Comparison of ENCODE assay signal across 16 cellular contexts in the genomic region with DNA sequence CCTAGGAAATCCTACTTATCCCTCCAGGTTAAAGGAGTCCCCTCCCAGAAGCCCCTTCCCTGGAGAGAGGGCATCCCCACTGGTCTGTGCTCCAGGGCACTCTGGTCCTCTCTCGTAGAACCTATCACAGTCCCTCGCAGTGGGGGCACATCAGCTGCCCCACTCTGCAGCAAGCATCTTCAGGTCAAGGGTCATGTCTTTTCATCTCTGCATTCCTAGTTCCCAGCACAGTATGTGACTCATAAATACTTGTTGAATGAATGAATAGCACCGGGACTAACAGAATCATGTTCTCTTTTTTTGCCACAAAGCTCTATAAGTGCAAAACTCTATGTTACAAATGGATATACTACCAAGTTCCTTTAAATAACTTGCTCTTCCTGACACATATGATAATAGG. TPM values are rescaled to one million over a fixed set of nuclear protein-coding genes. Genes with fewer than 3 reads are reported as not detected.
A peak's percentile ranks its signal among the peaks of the same experiment; 100 is the strongest.
DNase-seq lines count a peak whose midpoint lies in the region; ATAC-seq and TF ChIP-seq lines count a peak whose summit lies in the region.
"Had no signal": no experiment of that assay in that cellular context is flagged by ENCODE, and none has a peak within 500 bp of the region (broad histone marks: within the 10 kb centered on the region; RNA-seq: fewer than 3 reads in every experiment).

No MANE protein-coding gene starts in this region.

- H3F3A ChIP-seq in PC-3 (ENCODE audit: low read length, unreplicated experiment) = no peaks in the 10 kb centered on the region

- peak overlapping the region; percentile 4; the same call in 1 of the 2 replicates for H3K4me2 ChIP-seq in PC-3 (ENCODE audit: low read length)
- H3K4me2 ChIP-seq: KMS-11 had no signal

- peaks cover 19% of the 10 kb centered on the region for H3K4me1 ChIP-seq in PC-3 (ENCODE audit: insufficient read depth, low read length)
- H3K4me1 ChIP-seq in sigmoid colon = no peaks in the 10 kb centered on the region

- H3K9me3 ChIP-seq in PC-3 (ENCODE audit: low read length) = no peaks in the 10 kb centered on the region
- H3K9me3 ChIP-seq in sigmoid colon = no peaks in the 10 kb centered on the region

- TF ChIP-seq POLR2A in sigmoid colon (IDR thresholded peaks at IDR 0.05) = no peak

- no peak overlapping the region for H3K4me3 ChIP-seq in PC-3 (ENCODE audit: low read length)
- H3K4me3 ChIP-seq in sigmoid colon = no peak overlapping the region

- no peaks in the 10 kb centered on the region for H3K79me2 ChIP-seq in PC-3 (ENCODE audit: low read length)

- intact Hi-C loops in PC-3 (cut with micrococcal nuclease) = no loop called here
- intact Hi-C loops in sigmoid colon (cut with DNase I) = no loop called here

- no peaks in the 10 kb centered on the region for H3K27me3 ChIP-seq in PC-3 (ENCODE audit: low read length)
- no peaks in the 10 kb centered on the region for H3K27me3 ChIP-seq in sigmoid colon

- CTCF ChIA-PET in PC-3 (lab: Charles Lee) = no interaction called here

- 89% methylated on average over 3 of the region's 3 CpGs for WGBS in sigmoid colon, 2 donors

- no peaks in the 10 kb centered on the region for H4K20me1 ChIP-seq in PC-3 (ENCODE audit: low read length)

- no peak overlapping the region for H2AFZ ChIP-seq in PC-3 (ENCODE audit: low read length)

- H3K9ac ChIP-seq in PC-3 (ENCODE audit: low read length) = no peak overlapping the region
- H3K9ac ChIP-seq: KMS-11 had no signal

- no peaks in the 10 kb centered on the region for H3K9me2 ChIP-seq in PC-3 (replicated peaks; ENCODE audit: low read length)

- H3K27ac ChIP-seq in PC-3 (ENCODE audit: low read length) (no peak overlapping the region), sigmoid colon (no peak overlapping the region)
- H3K27ac ChIP-seq: epithelial cell of prostate, KMS-11 had no signal

- no TSS peak for BruUV-seq in PC-3 (replicated peaks; lab: Mats Ljungman, UMichigan)

- TF ChIP-seq CTCF in PC-3 (conservative IDR thresholded peaks at IDR 0.05; ENCODE audit: low read depth, low read length) (no peak), sigmoid colon (IDR thresholded peaks at IDR 0.05) (no peak)

- H3K36me3 ChIP-seq in PC-3 (ENCODE audit: low read depth, low read length) (no peaks in the 10 kb centered on the region), sigmoid colon (no peaks in the 10 kb centered on the region)

- no peak for TF ChIP-seq EP300 in sigmoid colon (IDR thresholded peaks at IDR 0.05)

- ATAC-seq in PC-3 = peak; percentile 86
- ATAC-seq in GM18520 (IDR thresholded peaks at IDR 0.05; ENCODE audit: unreplicated experiment) = no peak

- peak; percentile 47 for DNase-seq in activated CD8-positive, alpha-beta memory T cell treated with anti-CD3 and anti-CD28 coated beads for 24 hours
- no peak for DNase-seq in activated CD8-positive, alpha-beta memory T cell treated with anti-CD3 and anti-CD28 coated beads, Interleukin-2, amount 50 U/mL, for 4 hours
- peak; percentile 76 for DNase-seq in PC-3
- DNase-seq in dedifferentiated amniotic fluid mesenchymal stem cell (ENCODE audit: extremely low spot score) = peak; percentile 19
- DNase-seq in renal cortical epithelial cell (ENCODE audit: low read depth) = peak; percentile 72
- DNase-seq in sigmoid colon = no peak
- DNase-seq in SHP77 treated with DMSO at 0.1 percent for 48 hours (lab: John Stamatoyannopoulos, UW) = no peak
- DNase-seq: activated CD4-positive, alpha-beta T cell treated with anti-CD3 and anti-CD28 coated beads, Interleukin-2, amount 50 U/mL, for 48 hours; anterior cingulate cortex; GF-D8; immature natural killer cell; stimulated activated CD4-positive, alpha-beta T cell treated with anti-CD3 and anti-CD28 coated beads, Interleukin-1b, Interleukin-23, amount 100 ng/mL, for 48 hours; stimulated activated naive CD4-positive, alpha-beta T cell treated with Interleukin-2 at 50 U/mL for 16 hours had no signal

- POLR2A ChIA-PET in PC-3 (lab: Charles Lee; ENCODE audit: unreplicated experiment) = interaction anchor here (0.5 to 0.7 kb wide), 3 partner anchors 30 to 61 kb away, joined by 3 to 7 read pairs (median 4); no protein-coding TSS in a partner anchor

RNA-seq across cellular contexts. Expression of a gene that starts 36.0 kb away (rescaled TPM):
- total RNA-seq in PC-3 (2014; rRNA removed) (7.3 and 7.4 TPM in 2 replicates), renal cortical epithelial cell (2.1 and 3.6 TPM in 2 replicates), sigmoid colon (1 to 10 TPM; 3.1 to 9.1 (median 4.5) TPM)
- 10 to 100 TPM in 2 of 3 donors, 1 to 10 TPM in 1; 6.0 to 29.5 (median 10.9) TPM for polyA plus RNA-seq in sigmoid colon

Comparison
In these comparisons a context has a peak if more than half of its experiments do, and no peak if none do; other contexts are left out.
1. DNase-seq: peak in activated CD8-positive, alpha-beta memory T cell treated with anti-CD3 and anti-CD28 coated beads for 24 hours (single experiment), PC-3 (single experiment), dedifferentiated amniotic fluid mesenchymal stem cell (single experiment) and renal cortical epithelial cell (single experiment); none in activated CD8-positive, alpha-beta memory T cell treated with anti-CD3 and anti-CD28 coated beads, Interleukin-2, amount 50 U/mL, for 4 hours (single experiment), sigmoid colon (single experiment) and SHP77 treated with DMSO at 0.1 percent for 48 hours (single experiment).